Comparison of ENCODE assay signal across 18 cellular contexts in genomic region chr1:181204530-181204929, GRCh38.
DNase-seq lines count a peak whose midpoint lies in the region; ATAC-seq, FAIRE-seq and TF ChIP-seq lines count a peak whose summit lies in the region.
"Had no signal": no experiment of that assay in that cellular context is flagged by ENCODE, and none has a peak within 500 bp of the region (broad histone marks: within the 10 kb centered on the region; RNA-seq: fewer than 3 reads in every experiment).

No MANE protein-coding gene starts in this region.

- POLR2A ChIA-PET in K562 (lab: Yijun Ruan, JAX): no interaction called here

- no peaks in the 10 kb centered on the region for H3K27me3 ChIP-seq in right cardiac atrium (ENCODE audit: control insufficient read depth, insufficient read depth)
- H3K27me3 ChIP-seq in K562 (ENCODE audit: control insufficient read depth in 2 of 2, insufficient read depth in 2 of 2, low read length in 2 of 2): peaks cover 43 to 61% of the 10 kb centered on the region in 2 experiments
- peaks cover 21% of the 10 kb centered on the region for H3K27me3 ChIP-seq in foreskin keratinocyte
- H3K27me3 ChIP-seq in upper lobe of right lung: no peaks in the 10 kb centered on the region
- H3K27me3 ChIP-seq: BLaER1 treated with 17β-estradiol and CSF1 and Interleukin-3, amounts not matched to agents 10 nM and 100 nM had no signal

- no peak overlapping the region for H2AFZ ChIP-seq in K562 (ENCODE audit: low read depth, low read length)
- H2AFZ ChIP-seq: GM23248 had no signal

- TF ChIP-seq CTCF in K562 (IDR thresholded peaks at IDR 0.05 in 2 of 3, conservative IDR thresholded peaks at IDR 0.05 in 1 of 3; ENCODE audit: insufficient read depth in 2 of 3, low read depth in 1 of 3, low read length in 3 of 3): no peak
- TF ChIP-seq CTCF in foreskin keratinocyte (conservative IDR thresholded peaks at IDR 0.05): no peak
- no peak for TF ChIP-seq CTCF in upper lobe of right lung (IDR thresholded peaks at IDR 0.05)

- ATAC-seq in right cardiac atrium (no peak), K562 (peak; percentile 54), foreskin keratinocyte (peak; percentile 27), upper lobe of right lung (peak; percentile 26), HG03095 (IDR thresholded peaks at IDR 0.05; ENCODE audit: unreplicated experiment) (no peak)
- ATAC-seq: GM12878 had no signal

- H3K36me3 ChIP-seq in K562 (ENCODE audit: control insufficient read depth, insufficient read depth, low read length) (no peaks in the 10 kb centered on the region), upper lobe of right lung (no peaks in the 10 kb centered on the region)
- H3K36me3 ChIP-seq: BLaER1 treated with 17β-estradiol and CSF1 and Interleukin-3, amounts not matched to agents 10 nM and 100 nM had no signal

- no peaks in the 10 kb centered on the region; the same call in 1 of the 2 replicates for H4K20me1 ChIP-seq in K562 (replicated peaks; ENCODE audit: control insufficient read depth, insufficient read depth, low read length)
- H4K20me1 ChIP-seq: BLaER1 treated with 17β-estradiol and CSF1 and Interleukin-3, amounts not matched to agents 10 nM and 100 nM had no signal

- no peak overlapping the region for H3K4me3 ChIP-seq in right cardiac atrium (ENCODE audit: low read length)
- no peak overlapping the region for H3K4me3 ChIP-seq in K562
- H3K4me3 ChIP-seq in upper lobe of right lung: no peak overlapping the region
- H3K4me3 ChIP-seq: BLaER1 treated with 17β-estradiol and CSF1 and Interleukin-3, amounts not matched to agents 10 nM and 100 nM; GM12878; GM23248 had no signal

- intact Hi-C loops in cardiac septum (cut with DNase I): no loop called here
- intact Hi-C loops in right cardiac atrium (cut with DNase I): no loop called here
- intact Hi-C loops in K562 (cut with micrococcal nuclease): no loop called here
- intact Hi-C loops in upper lobe of right lung (cut with DNase I): no loop called here

- CTCF ChIA-PET in K562 (lab: Yijun Ruan, JAX; ENCODE audit: low intra/inter-chr PET ratio): no interaction called here

- peaks cover 2% of the 10 kb centered on the region for H3K4me1 ChIP-seq in right cardiac atrium (ENCODE audit: control insufficient read depth, insufficient read depth, low read length)
- no peaks in the 10 kb centered on the region for H3K4me1 ChIP-seq in K562 (replicated peaks in 1 of 2; ENCODE audit: control insufficient read depth in 2 of 2, insufficient read depth in 2 of 2, low read length in 2 of 2)
- no peaks in the 10 kb centered on the region for H3K4me1 ChIP-seq in foreskin keratinocyte
- no peaks in the 10 kb centered on the region for H3K4me1 ChIP-seq in upper lobe of right lung

- H3K9me3 ChIP-seq in right cardiac atrium (ENCODE audit: control insufficient read depth, low read length) (no peaks in the 10 kb centered on the region), K562 (replicated peaks; ENCODE audit: control insufficient read depth, insufficient read depth, low read depth, low read length) (no peaks in the 10 kb centered on the region), upper lobe of right lung (no peaks in the 10 kb centered on the region)

- TF ChIP-seq POLR2A in K562 (conservative IDR thresholded peaks at IDR 0.05): no peak
- TF ChIP-seq POLR2A in H54 (IDR thresholded peaks at IDR 0.05; ENCODE audit: low read depth, low read length): no peak

- DNase-seq in cardiac septum (ENCODE audit: low spot score): peak; percentile 67
- DNase-seq in right cardiac atrium: no peak
- DNase-seq in K562 (ENCODE audit: extremely low read depth in 1 of 4, low spot score in 3 of 4): no peak
- no peak for DNase-seq in foreskin keratinocyte
- no peak for DNase-seq in upper lobe of right lung
- DNase-seq in H54 (ENCODE audit: insufficient read length, low spot score): no peak
- no peak for DNase-seq in mucosa of gallbladder (ENCODE audit: low spot score)
- DNase-seq: ACHN; Calu3; CD4-positive, alpha-beta T cell; DMS 273 treated with DMSO at 0.1 percent for 48 hours; DMS79; GM23248; H9 had no signal

- TF ChIP-seq RAD21 in K562 (CRISPR knock-in tag; conservative IDR thresholded peaks at IDR 0.05 in 1 of 2, IDR thresholded peaks at IDR 0.05 in 1 of 2): no peak

- 77% methylated on average over 6 of the region's 6 CpGs for whole genome bisulfite sequencing in right cardiac atrium
- 0% methylated on average over 6 of the region's 6 CpGs for WGBS in K562 (ENCODE audit: insufficient coverage, low coverage, missing lambda C conversion rate)

- in situ Hi-C loops in K562 (cut with MboI): no loop called here

- no peak overlapping the region for H3K9ac ChIP-seq in K562 (ENCODE audit: insufficient read depth in 1 of 2, low read depth in 2 of 2, low read length in 2 of 2)
- H3K9ac ChIP-seq: BLaER1 treated with 17β-estradiol and CSF1 and Interleukin-3, amounts not matched to agents 10 nM and 100 nM; GM23248 had no signal

- H3K27ac ChIP-seq in right cardiac atrium (ENCODE audit: low read length): no peak overlapping the region
- no peak overlapping the region for H3K27ac ChIP-seq in K562 (ENCODE audit: extremely low read depth, low read depth, low read length)
- H3K27ac ChIP-seq in foreskin keratinocyte: no peak overlapping the region
- H3K27ac ChIP-seq in upper lobe of right lung: no peak overlapping the region
- H3K27ac ChIP-seq: BLaER1 treated with 17β-estradiol and CSF1 and Interleukin-3, amounts not matched to agents 10 nM and 100 nM; GM23248 had no signal

- no peak for FAIRE-seq in K562 (lab: Jason Lieb, UNC)
- FAIRE-seq in H54 (lab: Jason Lieb, UNC): no peak
- FAIRE-seq: GM12878, GM18507 had no signal

- H3K4me2 ChIP-seq in K562 (ENCODE audit: insufficient read depth, low read length): no peak overlapping the region
- H3K4me2 ChIP-seq: BLaER1 treated with 17β-estradiol and CSF1 and Interleukin-3, amounts not matched to agents 10 nM and 100 nM had no signal

- no TSS peak for BruUV-seq in K562 (replicated peaks; lab: Mats Ljungman, UMichigan)

- H3K79me2 ChIP-seq in K562 (ENCODE audit: control insufficient read depth, insufficient read depth, low read length): no peaks in the 10 kb centered on the region

- no peaks in the 10 kb centered on the region for H3K9me1 ChIP-seq in K562 (ENCODE audit: control insufficient read depth, insufficient read depth, low read length)

- no peak for TF ChIP-seq EP300 in K562 (IDR thresholded peaks at IDR 0.05; ENCODE audit: low read length)

TF ChIP-seq in K562, 482 proteins besides CTCF, POLR2A, EP300 and RAD21:
- no peak for TF ChIP-seq ZNF277 (CRISPR knock-in tag; IDR thresholded peaks at IDR 0.05; ENCODE audit: borderline replicate concordance)
- peak; percentile 20 for TF ChIP-seq ZFP36 (IDR thresholded peaks at IDR 0.05; ENCODE audit: low read depth, low read length, partially characterized antibody)
- peak; percentile 60 for TF ChIP-seq BCOR (IDR thresholded peaks at IDR 0.05)
- peak; percentile 68; the same call in 1 of the 2 replicates for TF ChIP-seq SMARCA5 (IDR thresholded peaks at IDR 0.05)
- peak; percentile 26; the same call in 1 of the 2 replicates for TF ChIP-seq ATF3 (IDR thresholded peaks at IDR 0.05)
- no peak for TF ChIP-seq ATF3 (CRISPR knock-in tag; conservative IDR thresholded peaks at IDR 0.05)

Comparison
In these comparisons a context has a peak if more than half of its experiments do, and no peak if none do; other contexts are left out.
1. ATAC-seq: peak in K562 (single experiment), foreskin keratinocyte (single experiment) and upper lobe of right lung (single experiment); none in right cardiac atrium (0 of 2) and HG03095 (single experiment).